Comparison of ENCODE assay signal across 27 cellular contexts in genomic region chr5:169079697-169080096, GRCh38.
"Had no signal": no experiment of that assay in that cellular context is flagged by ENCODE, and none has a peak within 500 bp of the region (broad histone marks: within the 10 kb centered on the region; RNA-seq: fewer than 3 reads in every experiment).

No MANE protein-coding gene starts in this region.

- H3K4me3 ChIP-seq: colonic mucosa, esophagus squamous epithelium, gastrocnemius medialis, heart right ventricle, left lung, lower lobe of right lung, mucosa of descending colon had no signal

- H3K9me3 Mint-ChIP-seq: dendritic cell treated with granulocyte-macrophage colony-stimulating factor and Interleukin-4, amounts not matched to agents 40 ng/mL and 50 ng/mL, for 4 days; effector memory CD8-positive, alpha-beta T cell; endodermal cell; mesothelial cell of epicardium had no signal

- ATAC-seq: effector memory CD8-positive, alpha-beta T cell; esophagus mucosa; gastrocnemius medialis; heart right ventricle; left lung; left ventricle myocardium superior; mucosa of descending colon had no signal

- H3K27me3 ChIP-seq: colonic mucosa, esophagus squamous epithelium, gastrocnemius medialis, heart right ventricle, left lung had no signal

- H3K4me3 Mint-ChIP-seq: dendritic cell treated with granulocyte-macrophage colony-stimulating factor and Interleukin-4, amounts not matched to agents 40 ng/mL and 50 ng/mL, for 4 days; effector memory CD8-positive, alpha-beta T cell; endodermal cell; mesothelial cell of epicardium had no signal

- H3K36me3 Mint-ChIP-seq: mesothelial cell of epicardium had no signal

- H3K27ac Mint-ChIP-seq: dendritic cell treated with granulocyte-macrophage colony-stimulating factor and Interleukin-4, amounts not matched to agents 40 ng/mL and 50 ng/mL, for 4 days; effector memory CD8-positive, alpha-beta T cell; endodermal cell had no signal

- FAIRE-seq: endometrium, islet of Langerhans, keratinocyte had no signal

- H3K4me1 ChIP-seq: colonic mucosa, gastrocnemius medialis, heart right ventricle, left lung, lower lobe of right lung had no signal

- H3K27ac ChIP-seq: colonic mucosa, epithelial cell of prostate, esophagus squamous epithelium, gastrocnemius medialis, heart right ventricle, left lung, lower lobe of right lung had no signal

- H3K36me3 ChIP-seq: colonic mucosa, esophagus squamous epithelium, gastrocnemius medialis, heart right ventricle, left lung, lower lobe of right lung had no signal

- DNase-seq: colonic mucosa; cortex of kidney; effector CD8-positive, alpha-beta T cell; effector memory CD8-positive, alpha-beta T cell; endodermal cell; erythroblast; esophagus squamous epithelium; foreskin fibroblast; foreskin melanocyte; gastrocnemius medialis; glutamatergic neuron; head of caudate nucleus; heart right ventricle; hippocampal formation; left cardiac atrium; left lung; left ventricle myocardium superior; lower lobe of right lung; mesenchymal stem cell; mucosa of descending colon had no signal

- H3K9me3 ChIP-seq: colonic mucosa, esophagus squamous epithelium, gastrocnemius medialis, heart right ventricle, left lung, lower lobe of right lung, mucosa of descending colon had no signal

- H3K27me3 Mint-ChIP-seq: dendritic cell treated with granulocyte-macrophage colony-stimulating factor and Interleukin-4, amounts not matched to agents 40 ng/mL and 50 ng/mL, for 4 days had no signal
